In genomic region chr21:45441431-45442255, GRCh38 we compare ENCODE assay signal across 17 cellular contexts.
"Had no signal": no experiment of that assay in that cellular context is flagged by ENCODE, and none has a peak within 500 bp of the region (broad histone marks: within the 10 kb centered on the region; RNA-seq: fewer than 3 reads in every experiment).

No MANE protein-coding gene starts in this region.

- H3K4me3 ChIP-seq: cardiac muscle cell, sigmoid colon, thyroid gland had no signal

- H3K27ac Mint-ChIP-seq: activated CD8-positive, alpha-beta T cell treated with anti-CD3 and anti-CD28 coated beads, Interleukin-2, amount 10 ng/mL, durations not matched to agents 7 days and 5 days; activated naive CD8-positive, alpha-beta T cell; endodermal cell; mesothelial cell of epicardium; nephron had no signal

- H3K27me3 ChIP-seq: cardiac muscle cell, sigmoid colon, thyroid gland had no signal

- H3K9me3 ChIP-seq: sigmoid colon, SK-N-SH, thyroid gland had no signal

- H3K4me3 Mint-ChIP-seq: activated CD4-positive, alpha-beta T cell treated with anti-CD3 and anti-CD28 coated beads, Interleukin-2, amount 10 ng/mL, durations not matched to agents 24 days and 14 days; activated CD8-positive, alpha-beta T cell treated with anti-CD3 and anti-CD28 coated beads, Interleukin-2, amount 10 ng/mL, durations not matched to agents 7 days and 5 days; activated naive CD8-positive, alpha-beta T cell; activated T-cell treated with anti-CD3 and anti-CD28 coated beads, Interleukin-2, amount 50 U/mL, for 4 hours; endodermal cell; mesothelial cell of epicardium; nephron had no signal

- DNase-seq: activated CD4-positive, alpha-beta T cell treated with anti-CD3 and anti-CD28 coated beads, Interleukin-2, amount 10 ng/mL, durations not matched to agents 24 days and 14 days; activated CD4-positive, CD25-positive, alpha-beta regulatory T cell; activated CD8-positive, alpha-beta T cell treated with anti-CD3 and anti-CD28 coated beads, Interleukin-2, amount 10 ng/mL, durations not matched to agents 7 days and 5 days; activated gamma-delta T cell; activated T-cell treated with anti-CD3 and anti-CD28 coated beads, Interleukin-2, amount 50 U/mL, for 4 hours; amniotic stem cell; endodermal cell; foreskin fibroblast; hippocampal formation; sigmoid colon; SK-N-SH; thyroid gland had no signal

- ATAC-seq: activated CD8-positive, alpha-beta T cell treated with anti-CD3 and anti-CD28 coated beads, Interleukin-2, amount 10 ng/mL, durations not matched to agents 7 days and 5 days; activated T-cell treated with anti-CD3 and anti-CD28 coated beads, Interleukin-2, amount 50 U/mL, for 4 hours had no signal

- H3K9me3 Mint-ChIP-seq: activated CD4-positive, alpha-beta T cell treated with anti-CD3 and anti-CD28 coated beads, Interleukin-2, amount 10 ng/mL, durations not matched to agents 24 days and 14 days; activated T-cell treated with anti-CD3 and anti-CD28 coated beads, Interleukin-2, amount 50 U/mL, for 4 hours had no signal

- H3K4me1 Mint-ChIP-seq: endodermal cell had no signal

- H3K36me3 Mint-ChIP-seq: activated naive CD8-positive, alpha-beta T cell had no signal

- H3K27ac ChIP-seq: cardiac muscle cell, epithelial cell of prostate, sigmoid colon, thyroid gland had no signal

- H3K36me3 ChIP-seq: cardiac muscle cell, sigmoid colon, thyroid gland had no signal
